8 cellular contexts compared by ENCODE assay signal in genomic region chr12:133129368-133130037, GRCh38. TPM values are rescaled to one million over a fixed set of nuclear protein-coding genes. Genes with fewer than 3 reads are reported as not detected.
DNase-seq lines count a peak whose midpoint lies in the region; ATAC-seq, FAIRE-seq and TF ChIP-seq lines count a peak whose summit lies in the region.

No MANE protein-coding gene starts in this region.

- H3K27me3 ChIP-seq in Peyer's patch (no peaks in the 10 kb centered on the region), muscle layer of duodenum (ENCODE audit: low read depth, low read length) (no peaks in the 10 kb centered on the region)
- H3K27me3 ChIP-seq in effector memory CD4-positive, alpha-beta T cell (replicated peaks; ENCODE audit: control insufficient read depth, insufficient read depth, low read length, poor library complexity, severe bottlenecking): no peaks in the 10 kb centered on the region

- DNase-seq in A549 (ENCODE audit: low read depth in 1 of 2, low spot score in 1 of 2) (no peak), Peyer's patch (no peak), GF-D8 (lab: John Stamatoyannopoulos, UW) (no peak)
- no peak for DNase-seq in effector memory CD4-positive, alpha-beta T cell

- TF ChIP-seq RAD21 in A549 (conservative IDR thresholded peaks at IDR 0.05 in 1 of 2, IDR thresholded peaks at IDR 0.05 in 1 of 2): no peak

- H3K36me3 ChIP-seq in Peyer's patch: peaks cover 0 to 32% (median 0%) of the 10 kb centered on the region in 3 donors
- H3K36me3 ChIP-seq in effector memory CD4-positive, alpha-beta T cell (ENCODE audit: control insufficient read depth, insufficient read depth, low read length): peaks cover 20% of the 10 kb centered on the region
- peaks cover 15 to 64% of the 10 kb centered on the region in 2 donors for H3K36me3 ChIP-seq in muscle layer of duodenum (ENCODE audit: control insufficient read depth in 1 of 2, insufficient read depth in 2 of 2, low read length in 2 of 2)

- peak overlapping the region; percentile 67 for H3K4me2 ChIP-seq in A549

- POLR2A ChIA-PET in A549 (lab: Yijun Ruan, JAX): interaction anchor here (0.5 to 1.7 kb wide), 5 partner anchors 49 to 242 kb away, joined by 3 to 12 read pairs (median 4); partner anchors contain the start of genes CHFR, ZNF268 and ZNF84

- CTCF ChIA-PET in A549 (lab: Yijun Ruan, JAX): no interaction called here

- TF ChIP-seq POLR2A in A549 (IDR thresholded peaks at IDR 0.05; ENCODE audit: low read length): no peak
- TF ChIP-seq POLR2A in Peyer's patch (IDR thresholded peaks at IDR 0.05): no peak

- TF ChIP-seq CTCF in A549 (IDR thresholded peaks at IDR 0.05) (no peak), Peyer's patch (IDR thresholded peaks at IDR 0.05) (no peak)

- H3K4me3 ChIP-seq in A549 (peak overlapping the region; percentile 70), Peyer's patch (peak overlapping the region; percentile 77 to 96 (median 82)), muscle layer of duodenum (ENCODE audit: low read depth in 1 of 2, low read length in 2 of 2) (peak overlapping the region; percentile 95 to 97)
- peak overlapping the region; percentile 67 for H3K4me3 ChIP-seq in effector memory CD4-positive, alpha-beta T cell (ENCODE audit: insufficient read depth, low read depth, low read length, poor library complexity, severe bottlenecking)

- ATAC-seq in A549 (peak; percentile 57 to 70), GM19043 (IDR thresholded peaks at IDR 0.05; ENCODE audit: low read depth, unreplicated experiment) (peak; percentile 12), HG02970 (IDR thresholded peaks at IDR 0.05; ENCODE audit: low FRiP score, unreplicated experiment) (no peak), GM19397 (IDR thresholded peaks at IDR 0.05; ENCODE audit: unreplicated experiment) (no peak)

- peaks cover 89% of the 10 kb centered on the region for H3K9me3 ChIP-seq in A549
- H3K9me3 ChIP-seq in Peyer's patch: peaks cover 0 to 58% (median 20%) of the 10 kb centered on the region in 4 donors
- peaks cover 49% of the 10 kb centered on the region for H3K9me3 ChIP-seq in effector memory CD4-positive, alpha-beta T cell (ENCODE audit: control insufficient read depth, low read length)
- H3K9me3 ChIP-seq in muscle layer of duodenum (ENCODE audit: control insufficient read depth in 1 of 2, low read length in 2 of 2): peaks cover 30 to 46% of the 10 kb centered on the region in 2 donors

- no peaks in the 10 kb centered on the region for H3K4me1 ChIP-seq in A549
- H3K4me1 ChIP-seq in Peyer's patch: peaks cover 0 to 7% (median 0%) of the 10 kb centered on the region in 4 donors
- H3K4me1 ChIP-seq in effector memory CD4-positive, alpha-beta T cell (ENCODE audit: control insufficient read depth, insufficient read depth, low read length, poor library complexity, severe bottlenecking): peaks cover 5% of the 10 kb centered on the region
- H3K4me1 ChIP-seq in muscle layer of duodenum (ENCODE audit: control insufficient read depth in 1 of 2, insufficient read depth in 2 of 2, low read length in 2 of 2): no peaks in the 10 kb centered on the region

- no peak for TF ChIP-seq EP300 in A549 (IDR thresholded peaks at IDR 0.05)

- FAIRE-seq in A549 (lab: Jason Lieb, UNC): no peak

- H3K27ac ChIP-seq in A549: peak overlapping the region; percentile 74 to 88
- peak overlapping the region; percentile 95 to 98 (median 98) for H3K27ac ChIP-seq in Peyer's patch
- peak overlapping the region; percentile 99 for H3K27ac ChIP-seq in effector memory CD4-positive, alpha-beta T cell (ENCODE audit: insufficient read depth, low read length, poor library complexity, severe bottlenecking)
- peak overlapping the region; percentile 95 for H3K27ac ChIP-seq in muscle layer of duodenum (ENCODE audit: low read length)

- 44% methylated on average over 17 of the region's 26 CpGs for WGBS in A549 (ENCODE audit: missing lambda C conversion rate)

TF ChIP-seq in A549, 52 proteins besides CTCF, POLR2A, EP300 and RAD21:
- TF ChIP-seq FOSB (CRISPR knock-in tag; IDR thresholded peaks at IDR 0.05): no peak
- no peak for TF ChIP-seq ESRRA (IDR thresholded peaks at IDR 0.05; ENCODE audit: borderline replicate concordance, low read length)
- TF ChIP-seq REST (IDR thresholded peaks at IDR 0.05): peak; percentile 43; the same call in 1 of the 2 replicates
TF ChIP-seq in A549: peak in this region for 1.

RNA-seq across cellular contexts. Expression of gene ZNF891, which starts 0.6 kb away (rescaled TPM):
- 1.5 and 1.6 TPM in 2 replicates for polyA plus RNA-seq in A549 (2011; rRNA removed)
- 0.21 and 0.26 TPM in 2 replicates for polyA plus RNA-seq in A549 (2012; cell fraction: cytosol; rRNA removed)
- 0.36 and 0.80 TPM in 2 replicates for polyA plus RNA-seq in A549 (2012; cell fraction: nucleus; rRNA removed)
- 0.54 to 0.64 TPM (median 0.62 TPM) in 3 replicates for polyA plus RNA-seq in A549 (2017; fragmentation: RNase III; extraction: RNeasy Plus Mini Kit Qiagen cat#74134 plus additional on column Dnase treatment)
- polyA minus RNA-seq in A549 (2011; rRNA and poly(A)+ RNA removed): 1.2 and 1.5 TPM in 2 replicates
- 1 to 10 TPM; 2.3 to 5.0 (median 3.5) TPM for total RNA-seq in Peyer's patch

RNA-seq across cellular contexts. Expression of gene ZNF10, which starts 0.9 kb away (rescaled TPM):
- 4.1 and 4.5 TPM in 2 replicates for polyA plus RNA-seq in A549 (2011; rRNA removed)
- polyA plus RNA-seq in A549 (2012; cell fraction: cytosol; rRNA removed): 1.7 and 2.1 TPM in 2 replicates
- 3.3 and 4.4 TPM in 2 replicates for polyA plus RNA-seq in A549 (2012; cell fraction: nucleus; rRNA removed)
- polyA plus RNA-seq in A549 (2017; fragmentation: RNase III; extraction: RNeasy Plus Mini Kit Qiagen cat#74134 plus additional on column Dnase treatment): 2.0 to 2.3 TPM (median 2.2 TPM) in 3 replicates
- 8.2 and 8.5 TPM in 2 replicates for polyA minus RNA-seq in A549 (2011; rRNA and poly(A)+ RNA removed)
- total RNA-seq in Peyer's patch: 10 to 100 TPM in 2 of 4 donors, 1 to 10 TPM in 2; 5.8 to 28.1 (median 11.0) TPM

RNA-seq across cellular contexts. Expression of gene ZNF140, which starts 48.8 kb away (rescaled TPM):
- polyA plus RNA-seq in A549 (2011; rRNA removed): 22.8 and 23.2 TPM in 2 replicates
- polyA plus RNA-seq in A549 (2012; cell fraction: cytosol; rRNA removed): 5.3 and 5.8 TPM in 2 replicates
- 3.7 and 4.0 TPM in 2 replicates for polyA plus RNA-seq in A549 (2012; cell fraction: nucleus; rRNA removed)
- 8.8 to 10.0 TPM (median 9.9 TPM) in 3 replicates for polyA plus RNA-seq in A549 (2017; fragmentation: RNase III; extraction: RNeasy Plus Mini Kit Qiagen cat#74134 plus additional on column Dnase treatment)
- 13.8 and 14.8 TPM in 2 replicates for polyA minus RNA-seq in A549 (2011; rRNA and poly(A)+ RNA removed)
- 10 to 100 TPM; 13.0 to 22.3 (median 15.6) TPM for total RNA-seq in Peyer's patch

RNA-seq across cellular contexts. Expression of gene ZNF268, which starts 51.8 kb away (rescaled TPM):
- polyA plus RNA-seq in A549 (2011; rRNA removed) (20.0 and 21.5 TPM in 2 replicates), A549 (2017; fragmentation: RNase III; extraction: RNeasy Plus Mini Kit Qiagen cat#74134 plus additional on column Dnase treatment) (11.7 to 13.2 TPM (median 12.5 TPM) in 3 replicates)
- 10.8 and 10.9 TPM in 2 replicates for polyA plus RNA-seq in A549 (2012; cell fraction: cytosol; rRNA removed)
- polyA plus RNA-seq in A549 (2012; cell fraction: nucleus; rRNA removed): 6.6 and 7.6 TPM in 2 replicates
- 57.8 and 64.4 TPM in 2 replicates for polyA minus RNA-seq in A549 (2011; rRNA and poly(A)+ RNA removed)
- 10 to 100 TPM in 3 of 4 donors, 1 to 10 TPM in 1; 10.0 to 24.3 (median 14.9) TPM for total RNA-seq in Peyer's patch

Comparison
In these comparisons a context has a peak if more than half of its experiments do, and no peak if none do; other contexts are left out.
1. ATAC-seq: peak in A549 (2 of 2) and GM19043 (single experiment); none in HG02970 (single experiment) and GM19397 (single experiment).
2. Peak in every context shown above with its lines, with median percentiles within 50 percentile points of each other: H3K27ac ChIP-seq and H3K4me3 ChIP-seq.